9 cellular contexts compared by ENCODE assay signal in genomic region chr4:15809058-15809457, GRCh38. TPM values are rescaled to one million over a fixed set of nuclear protein-coding genes. Genes with fewer than 3 reads are reported as not detected.
DNase-seq lines count a peak whose midpoint lies in the region; ATAC-seq and TF ChIP-seq lines count a peak whose summit lies in the region.
"Had no signal": no experiment of that assay in that cellular context is flagged by ENCODE, and none has a peak within 500 bp of the region (broad histone marks: within the 10 kb centered on the region; RNA-seq: fewer than 3 reads in every experiment).

No MANE protein-coding gene starts in this region.

- H3K9me3 ChIP-seq in right atrium auricular region, result no peaks in the 10 kb centered on the region
- H3K9me3 ChIP-seq in thoracic aorta, result no peaks in the 10 kb centered on the region

- intact Hi-C loops in Right ventricle myocardium superior (cut with DNase I), result loop anchor here (5.0 to 10.0 kb wide), 2 partner anchors 148 to 196 kb away; no protein-coding TSS in a partner anchor

- DNase-seq in Right ventricle myocardium superior (no peak), right atrium auricular region (ENCODE audit: low spot score) (no peak), SW480 (ENCODE audit: low spot score) (peak; percentile 3), thoracic aorta (ENCODE audit: low spot score) (no peak), NCI-H1436 (lab: John Stamatoyannopoulos, UW) (no peak), DMS153 treated with DMSO at 0.1 percent for 48 hours (lab: John Stamatoyannopoulos, UW; ENCODE audit: unreplicated experiment) (no peak), SHP77 treated with DMSO at 0.1 percent for 48 hours (lab: John Stamatoyannopoulos, UW) (no peak)

- H3K4me1 ChIP-seq in right atrium auricular region, result peaks cover 0 to 5% of the 10 kb centered on the region in 2 donors
- no peaks in the 10 kb centered on the region for H3K4me1 ChIP-seq in thoracic aorta (ENCODE audit: control insufficient read depth in 1 of 2, low read depth in 2 of 2)

- H3K27ac ChIP-seq in right atrium auricular region, result peak overlapping the region in 1 of 2 donors; percentile 20
- H3K27ac ChIP-seq in thoracic aorta, result no peak overlapping the region

- H3K4me3 ChIP-seq in right atrium auricular region, result peak overlapping the region in 1 of 2 donors; percentile 19
- peak overlapping the region; percentile 49 for H3K4me3 ChIP-seq in thoracic aorta

- H3K36me3 ChIP-seq in right atrium auricular region (no peaks in the 10 kb centered on the region), thoracic aorta (no peaks in the 10 kb centered on the region)

- TF ChIP-seq CTCF in right atrium auricular region (IDR thresholded peaks at IDR 0.05) (no peak), thoracic aorta (IDR thresholded peaks at IDR 0.05) (no peak)

- ATAC-seq in Right ventricle myocardium superior (ENCODE audit: poor library complexity) (peak; percentile 53), HG03064 (IDR thresholded peaks at IDR 0.05; ENCODE audit: low read depth, unreplicated experiment) (peak; percentile 62), thoracic aorta (ENCODE audit: insufficient number of reproducible peaks, low FRiP score, low read depth) (no peak)
- ATAC-seq: Panc1 had no signal

- H3K27me3 ChIP-seq in right atrium auricular region (no peaks in the 10 kb centered on the region), thoracic aorta (replicated peaks; ENCODE audit: insufficient read depth) (no peaks in the 10 kb centered on the region)

RNA-seq across cellular contexts. Expression of gene CD38, which starts 30.9 kb away (rescaled TPM):
- total RNA-seq in Right ventricle myocardium superior, result 2.5 TPM
- 1 to 10 TPM; 3.1 to 4.9 TPM for total RNA-seq in right atrium auricular region
- total RNA-seq in thoracic aorta, result 1 to 10 TPM; 3.2 to 7.8 TPM
